In the genomic region with DNA sequence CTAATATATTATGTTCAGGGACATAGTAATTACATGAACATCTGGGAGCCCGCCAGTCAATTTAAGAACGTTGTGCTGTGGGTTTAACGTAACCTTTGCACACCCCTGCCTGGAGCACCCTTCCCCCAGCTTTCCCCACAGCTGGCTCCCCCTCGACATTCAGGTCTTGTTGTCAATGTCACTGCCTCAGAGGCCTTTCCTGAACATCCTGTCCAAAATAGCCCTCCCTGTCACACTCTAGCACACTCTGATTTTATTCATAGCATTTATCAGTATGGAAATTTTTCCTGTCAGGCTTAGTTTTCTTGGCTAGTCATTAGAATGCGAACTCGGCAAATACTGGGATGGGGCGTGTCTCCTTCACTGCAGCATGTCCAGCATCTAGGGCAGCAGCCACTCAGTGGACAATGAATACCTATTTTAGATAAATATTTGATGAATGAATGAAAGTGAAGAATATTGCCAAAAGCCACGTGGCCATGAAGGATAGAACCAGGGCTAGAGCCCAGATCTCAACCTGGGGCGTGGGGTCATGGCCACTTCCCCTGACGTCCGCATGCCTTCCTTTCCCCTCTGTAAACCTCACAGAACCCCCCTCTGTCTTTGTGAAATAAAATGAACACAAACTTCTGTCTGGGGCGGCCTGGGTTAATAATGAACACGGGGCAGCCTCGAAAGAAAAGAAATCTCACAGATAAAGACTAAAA, we compare ENCODE assay signal across 13 cellular contexts. TPM values are rescaled to one million over a fixed set of nuclear protein-coding genes. Genes with fewer than 3 reads are reported as not detected.
A peak's percentile ranks its signal among the peaks of the same experiment; 100 is the strongest.
DNase-seq lines count a peak whose midpoint lies in the region; ATAC-seq and TF ChIP-seq lines count a peak whose summit lies in the region.
"Had no signal": no experiment of that assay in that cellular context is flagged by ENCODE, and none has a peak within 500 bp of the region (broad histone marks: within the 10 kb centered on the region; RNA-seq: fewer than 3 reads in every experiment).

No MANE protein-coding gene starts in this region.

- H3K27me3 Mint-ChIP-seq in IgD-negative memory B cell (no peaks in the 10 kb centered on the region), nephron (ENCODE audit: low read depth) (peaks cover 7% of the 10 kb centered on the region)
- no peaks in the 10 kb centered on the region for H3K27me3 Mint-ChIP-seq in activated T-helper 17 cell treated with anti-CD3 and anti-CD28 coated beads, Interleukin-2, amount 50 U/mL, for 72 hours

- WGBS in transverse colon (ENCODE audit: low coverage in 1 of 2), 2 donors, result 20 to 39% methylated on average over 6 to 14 of the region's 14 CpGs

- DNase-seq in NCI-H82 (lab: John Stamatoyannopoulos, UW), result peak; percentile 61
- DNase-seq in NCI-H82 treated with DMSO at 0.1 percent for 48 hours (lab: John Stamatoyannopoulos, UW; ENCODE audit: unreplicated experiment), result no peak
- DNase-seq in transverse colon, result no peak
- DNase-seq: 8988T, Calu3, NCI-H345 had no signal

- in situ Hi-C loops in transverse colon (cut with MboI; ENCODE audit: low pct_ligation_motif_present in 1 of 4, low pct_unique_long_range_greater_than_20kb in 1 of 4, low sequenced_read_pairs in 3 of 4), result no loop called here

- no peaks in the 10 kb centered on the region for H3K9me3 ChIP-seq in transverse colon
- H3K9me3 ChIP-seq: tibial artery had no signal

- intact Hi-C loops in transverse colon (cut with DNase I; ENCODE audit: low total_unique reads), result no loop called here

- H3K4me1 Mint-ChIP-seq in IgD-negative memory B cell, result peaks cover 33 to 48% (median 44%) of the 10 kb centered on the region in 3 donors
- H3K4me1 Mint-ChIP-seq in activated T-helper 17 cell treated with anti-CD3 and anti-CD28 coated beads, Interleukin-2, amount 50 U/mL, for 72 hours, result peaks cover 34% of the 10 kb centered on the region
- peaks cover 36% of the 10 kb centered on the region for H3K4me1 Mint-ChIP-seq in nephron

- H3K9me3 Mint-ChIP-seq in IgD-negative memory B cell (no peaks in the 10 kb centered on the region), nephron (no peaks in the 10 kb centered on the region)
- H3K9me3 Mint-ChIP-seq in activated T-helper 17 cell treated with anti-CD3 and anti-CD28 coated beads, Interleukin-2, amount 50 U/mL, for 72 hours, result no peaks in the 10 kb centered on the region

- no peak overlapping the region for H3K27ac ChIP-seq in transverse colon
- H3K27ac ChIP-seq: epithelial cell of prostate, tibial artery had no signal

- no peak for ATAC-seq in activated T-helper 17 cell treated with anti-CD3 and anti-CD28 coated beads, Interleukin-2, amount 50 U/mL, for 72 hours (replicated peaks)
- ATAC-seq in GM21526 (IDR thresholded peaks at IDR 0.05; ENCODE audit: low FRiP score, unreplicated experiment) (no peak), SK-N-SH treated with all-trans-retinoic acid at 6 μM for 48 hours (no peak)

- H3K27ac Mint-ChIP-seq in IgD-negative memory B cell, result peak overlapping the region; percentile 51 to 95 (median 79)
- H3K27ac Mint-ChIP-seq in activated T-helper 17 cell treated with anti-CD3 and anti-CD28 coated beads, Interleukin-2, amount 50 U/mL, for 72 hours, result peak overlapping the region; percentile 85
- peak overlapping the region; percentile 7 to 52 (median 47) for H3K27ac Mint-ChIP-seq in nephron

- no peaks in the 10 kb centered on the region for H3K4me1 ChIP-seq in transverse colon

- TF ChIP-seq CTCF in nephron (IDR thresholded peaks at IDR 0.05; ENCODE audit: unreplicated experiment in 3 of 3) (no peak), transverse colon (IDR thresholded peaks at IDR 0.05) (no peak)

- TF ChIP-seq POLR2A in transverse colon (IDR thresholded peaks at IDR 0.05), result no peak

- no peaks in the 10 kb centered on the region for H3K36me3 ChIP-seq in transverse colon
- H3K36me3 ChIP-seq: tibial artery had no signal

- H3K4me3 ChIP-seq in transverse colon, result no peak overlapping the region
- H3K4me3 ChIP-seq: tibial artery had no signal

- peak overlapping the region; percentile 56 to 87 (median 78) for H3K4me3 Mint-ChIP-seq in IgD-negative memory B cell
- H3K4me3 Mint-ChIP-seq in activated T-helper 17 cell treated with anti-CD3 and anti-CD28 coated beads, Interleukin-2, amount 50 U/mL, for 72 hours, result peak overlapping the region; percentile 53
- H3K4me3 Mint-ChIP-seq in nephron, result no peak overlapping the region

- H3K36me3 Mint-ChIP-seq in IgD-negative memory B cell (no peaks in the 10 kb centered on the region), nephron (ENCODE audit: low read depth) (no peaks in the 10 kb centered on the region)
- H3K36me3 Mint-ChIP-seq in activated T-helper 17 cell treated with anti-CD3 and anti-CD28 coated beads, Interleukin-2, amount 50 U/mL, for 72 hours (ENCODE audit: low read depth), result peaks cover 5% of the 10 kb centered on the region

- peaks cover 3% of the 10 kb centered on the region for H3K27me3 ChIP-seq in transverse colon

- no peak for TF ChIP-seq EP300 in transverse colon (IDR thresholded peaks at IDR 0.05; ENCODE audit: low read depth)

TF ChIP-seq in SK-N-SH treated with all-trans-retinoic acid at 6 μM for 48 hours, 23 proteins besides CTCF, POLR2A, EP300 and RAD21:
- TF ChIP-seq ARNTL (CRISPR knock-in tag; IDR thresholded peaks at IDR 0.05; ENCODE audit: borderline replicate concordance, low read depth) (no peak), TCF4 (CRISPR knock-in tag; IDR thresholded peaks at IDR 0.05; ENCODE audit: borderline replicate concordance) (no peak), TOX (CRISPR knock-in tag; IDR thresholded peaks at IDR 0.05; ENCODE audit: borderline replicate concordance) (no peak), ZFP30 (CRISPR knock-in tag; IDR thresholded peaks at IDR 0.05) (no peak), OSR1 (CRISPR knock-in tag; IDR thresholded peaks at IDR 0.05) (no peak)
- TF ChIP-seq, protein P1, sequence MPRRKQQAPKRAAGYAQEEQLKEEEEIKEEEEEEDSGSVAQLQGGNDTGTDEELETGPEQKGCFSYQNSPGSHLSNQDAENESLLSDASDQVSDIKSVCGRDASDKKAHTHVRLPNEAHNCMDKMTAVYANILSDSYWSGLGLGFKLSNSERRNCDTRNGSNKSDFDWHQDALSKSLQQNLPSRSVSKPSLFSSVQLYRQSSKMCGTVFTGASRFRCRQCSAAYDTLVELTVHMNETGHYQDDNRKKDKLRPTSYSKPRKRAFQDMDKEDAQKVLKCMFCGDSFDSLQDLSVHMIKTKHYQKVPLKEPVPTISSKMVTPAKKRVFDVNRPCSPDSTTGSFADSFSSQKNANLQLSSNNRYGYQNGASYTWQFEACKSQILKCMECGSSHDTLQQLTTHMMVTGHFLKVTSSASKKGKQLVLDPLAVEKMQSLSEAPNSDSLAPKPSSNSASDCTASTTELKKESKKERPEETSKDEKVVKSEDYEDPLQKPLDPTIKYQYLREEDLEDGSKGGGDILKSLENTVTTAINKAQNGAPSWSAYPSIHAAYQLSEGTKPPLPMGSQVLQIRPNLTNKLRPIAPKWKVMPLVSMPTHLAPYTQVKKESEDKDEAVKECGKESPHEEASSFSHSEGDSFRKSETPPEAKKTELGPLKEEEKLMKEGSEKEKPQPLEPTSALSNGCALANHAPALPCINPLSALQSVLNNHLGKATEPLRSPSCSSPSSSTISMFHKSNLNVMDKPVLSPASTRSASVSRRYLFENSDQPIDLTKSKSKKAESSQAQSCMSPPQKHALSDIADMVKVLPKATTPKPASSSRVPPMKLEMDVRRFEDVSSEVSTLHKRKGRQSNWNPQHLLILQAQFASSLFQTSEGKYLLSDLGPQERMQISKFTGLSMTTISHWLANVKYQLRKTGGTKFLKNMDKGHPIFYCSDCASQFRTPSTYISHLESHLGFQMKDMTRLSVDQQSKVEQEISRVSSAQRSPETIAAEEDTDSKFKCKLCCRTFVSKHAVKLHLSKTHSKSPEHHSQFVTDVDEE (CRISPR knock-in tag; IDR thresholded peaks at IDR 0.05), result no peak
- TF ChIP-seq, protein P2, sequence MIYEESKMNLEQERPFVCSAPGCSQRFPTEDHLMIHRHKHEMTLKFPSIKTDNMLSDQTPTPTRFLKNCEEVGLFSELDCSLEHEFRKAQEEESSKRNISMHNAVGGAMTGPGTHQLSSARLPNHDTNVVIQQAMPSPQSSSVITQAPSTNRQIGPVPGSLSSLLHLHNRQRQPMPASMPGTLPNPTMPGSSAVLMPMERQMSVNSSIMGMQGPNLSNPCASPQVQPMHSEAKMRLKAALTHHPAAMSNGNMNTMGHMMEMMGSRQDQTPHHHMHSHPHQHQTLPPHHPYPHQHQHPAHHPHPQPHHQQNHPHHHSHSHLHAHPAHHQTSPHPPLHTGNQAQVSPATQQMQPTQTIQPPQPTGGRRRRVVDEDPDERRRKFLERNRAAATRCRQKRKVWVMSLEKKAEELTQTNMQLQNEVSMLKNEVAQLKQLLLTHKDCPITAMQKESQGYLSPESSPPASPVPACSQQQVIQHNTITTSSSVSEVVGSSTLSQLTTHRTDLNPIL (CRISPR knock-in tag; IDR thresholded peaks at IDR 0.05; ENCODE audit: low read depth), result no peak

RNA-seq across cellular contexts. Expression of a gene that starts 10.5 kb away (rescaled TPM):
- polyA plus RNA-seq in IgD-negative memory B cell, result 7.7 TPM
- 1 to 10 TPM; 4.6 to 7.6 TPM for total RNA-seq in activated T-helper 17 cell treated with anti-CD3 and anti-CD28 coated beads, Interleukin-2, amount 50 U/mL, for 72 hours
- 1 to 10 TPM in 1 of 4 donors, under 1 TPM in 1, not detected in 2; 0.55 to 1.4 TPM for total RNA-seq in transverse colon
- total RNA-seq: Calu3 had no signal

RNA-seq across cellular contexts. Expression of a gene that starts 57.9 kb away (rescaled TPM):
- not detected for polyA plus RNA-seq in IgD-negative memory B cell
- total RNA-seq in activated T-helper 17 cell treated with anti-CD3 and anti-CD28 coated beads, Interleukin-2, amount 50 U/mL, for 72 hours, result under 1 TPM; 0.87 to 0.91 TPM
- total RNA-seq in transverse colon, result 1 to 10 TPM in 2 of 4 donors, under 1 TPM in 1, not detected in 1; 0.40 to 5.1 (median 3.8) TPM

Comparison
In these comparisons a context has a peak if more than half of its experiments do, and no peak if none do; other contexts are left out.
1. H3K4me3 Mint-ChIP-seq: peak in IgD-negative memory B cell (4 of 4) and activated T-helper 17 cell treated with anti-CD3 and anti-CD28 coated beads, Interleukin-2, amount 50 U/mL, for 72 hours (single experiment); none in nephron (0 of 3).
2. Peak in every context shown above with its lines, with median percentiles within 50 percentile points of each other: H3K27ac Mint-ChIP-seq.